In the genomic region with DNA sequence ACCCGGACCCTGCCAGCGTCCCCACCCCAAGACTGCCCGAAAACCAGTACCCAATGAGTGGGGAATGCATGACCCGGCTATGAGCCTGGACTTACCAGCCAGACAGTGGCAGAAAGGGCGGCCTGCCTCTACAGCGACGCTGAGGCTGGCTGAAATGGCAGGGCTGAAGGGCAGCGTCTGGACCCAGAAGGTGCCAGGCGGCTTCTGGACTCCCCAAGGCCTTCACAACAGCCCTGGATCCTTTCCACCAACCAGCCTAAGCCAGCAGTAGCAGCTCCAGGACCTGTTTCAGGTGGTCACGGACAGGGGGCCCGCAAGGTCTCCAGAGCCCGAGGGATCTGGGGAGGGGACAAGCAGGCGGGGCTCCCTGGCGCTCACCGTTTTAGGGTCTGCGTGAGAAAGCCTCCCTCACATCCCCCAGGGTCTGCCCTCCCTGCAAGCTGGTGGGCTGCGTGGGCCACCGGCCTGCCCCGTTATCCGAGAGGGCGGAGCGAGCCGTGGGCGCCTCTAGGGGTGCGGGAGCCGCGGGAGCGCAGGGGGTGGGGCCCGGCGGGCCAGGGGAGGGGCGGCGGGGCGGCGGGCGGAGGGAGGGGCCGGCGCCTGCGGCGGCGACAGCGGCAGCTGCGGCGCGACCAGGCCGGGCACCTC, we compare ENCODE assay signal across 8 cellular contexts. TPM values are rescaled to one million over a fixed set of nuclear protein-coding genes. Genes with fewer than 3 reads are reported as not detected.
DNase-seq lines count a peak whose midpoint lies in the region; ATAC-seq and TF ChIP-seq lines count a peak whose summit lies in the region.

A gene with protein sequence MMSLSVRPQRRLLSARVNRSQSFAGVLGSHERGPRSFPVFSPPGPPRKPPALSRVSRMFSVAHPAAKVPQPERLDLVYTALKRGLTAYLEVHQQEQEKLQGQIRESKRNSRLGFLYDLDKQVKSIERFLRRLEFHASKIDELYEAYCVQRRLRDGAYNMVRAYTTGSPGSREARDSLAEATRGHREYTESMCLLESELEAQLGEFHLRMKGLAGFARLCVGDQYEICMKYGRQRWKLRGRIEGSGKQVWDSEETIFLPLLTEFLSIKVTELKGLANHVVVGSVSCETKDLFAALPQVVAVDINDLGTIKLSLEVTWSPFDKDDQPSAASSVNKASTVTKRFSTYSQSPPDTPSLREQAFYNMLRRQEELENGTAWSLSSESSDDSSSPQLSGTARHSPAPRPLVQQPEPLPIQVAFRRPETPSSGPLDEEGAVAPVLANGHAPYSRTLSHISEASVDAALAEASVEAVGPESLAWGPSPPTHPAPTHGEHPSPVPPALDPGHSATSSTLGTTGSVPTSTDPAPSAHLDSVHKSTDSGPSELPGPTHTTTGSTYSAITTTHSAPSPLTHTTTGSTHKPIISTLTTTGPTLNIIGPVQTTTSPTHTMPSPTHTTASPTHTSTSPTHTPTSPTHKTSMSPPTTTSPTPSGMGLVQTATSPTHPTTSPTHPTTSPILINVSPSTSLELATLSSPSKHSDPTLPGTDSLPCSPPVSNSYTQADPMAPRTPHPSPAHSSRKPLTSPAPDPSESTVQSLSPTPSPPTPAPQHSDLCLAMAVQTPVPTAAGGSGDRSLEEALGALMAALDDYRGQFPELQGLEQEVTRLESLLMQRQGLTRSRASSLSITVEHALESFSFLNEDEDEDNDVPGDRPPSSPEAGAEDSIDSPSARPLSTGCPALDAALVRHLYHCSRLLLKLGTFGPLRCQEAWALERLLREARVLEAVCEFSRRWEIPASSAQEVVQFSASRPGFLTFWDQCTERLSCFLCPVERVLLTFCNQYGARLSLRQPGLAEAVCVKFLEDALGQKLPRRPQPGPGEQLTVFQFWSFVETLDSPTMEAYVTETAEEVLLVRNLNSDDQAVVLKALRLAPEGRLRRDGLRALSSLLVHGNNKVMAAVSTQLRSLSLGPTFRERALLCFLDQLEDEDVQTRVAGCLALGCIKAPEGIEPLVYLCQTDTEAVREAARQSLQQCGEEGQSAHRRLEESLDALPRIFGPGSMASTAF (plus strand): TSS at position 608 of the 648 bp plus-strand sequence. CDS start 9,618 bp downstream, outside the sequence.

- no peak for TF ChIP-seq CTCF in GM10248 (IDR thresholded peaks at IDR 0.05; ENCODE audit: control extremely low read depth, extremely low read depth, low read depth, missing control alignments)

- peaks cover 50% of the 10 kb centered on the region for H3K4me1 ChIP-seq in mononuclear cell (ENCODE audit: insufficient read depth, low read length)

- no peaks in the 10 kb centered on the region for H3K27me3 ChIP-seq in mononuclear cell (ENCODE audit: insufficient read depth, low read length)

- no peak for ATAC-seq in GM18873 (IDR thresholded peaks at IDR 0.05; ENCODE audit: low FRiP score, unreplicated experiment)

- CTCF ChIA-PET in GM10248 (lab: Yijun Ruan, JAX), result interaction anchor here (1.2 to 20.3 kb wide), 6 partner anchors 7 to 136 kb away, joined by 3 to 357 read pairs (median 38); partner anchors contain the start of genes ACD, ATP6V0D1, C16orf86 and CARMIL2
- CTCF ChIA-PET in activated CD8-positive, alpha-beta memory T cell treated with anti-CD3 and anti-CD28 coated beads for 36 hours (lab: Charles Lee), result interaction anchor here (1.5 to 2.0 kb wide), 2 partner anchors 46 to 101 kb away, joined by 3 to 9 read pairs; partner anchors contain the start of gene ATP6V0D1

- H3K4me3 ChIP-seq in Jurkat, Clone E6-1 (ENCODE audit: low read length), result peak within 1 kb of the TSS; percentile 57
- peak within 1 kb of the TSS; percentile 61 for H3K4me3 ChIP-seq in mononuclear cell (ENCODE audit: low read length)

- DNase-seq in GM10248 (ENCODE audit: extremely low spot score) (peak; percentile 80), epithelial cell of prostate (ENCODE audit: low read depth, low spot score) (no peak), superior temporal gyrus (ENCODE audit: extremely low spot score) (peak; percentile 34), NCI-H2029 treated with DMSO at 0.1 percent for 48 hours (lab: John Stamatoyannopoulos, UW) (no peak)
- DNase-seq in Jurkat, Clone E6-1 (ENCODE audit: low read depth, low spot score), result no peak

- no peaks in the 10 kb centered on the region for H3K9me3 ChIP-seq in mononuclear cell (ENCODE audit: low read depth, low read length)

- peak within 1 kb of the TSS; percentile 58 for H3K27ac ChIP-seq in epithelial cell of prostate

- POLR2A ChIA-PET in GM10248 (lab: Yijun Ruan, JAX), result interaction anchor here (0.9 kb wide), 1 partner anchor 13 kb away, joined by 8 read pairs; no protein-coding TSS in a partner anchor
- POLR2A ChIA-PET in activated CD8-positive, alpha-beta memory T cell treated with anti-CD3 and anti-CD28 coated beads for 36 hours (lab: Charles Lee), result interaction anchor here (0.7 to 1.2 kb wide), 2 partner anchors 9 to 27 kb away, joined by 3 read pairs; no protein-coding TSS in a partner anchor

RNA-seq across cellular contexts. Expression of the gene that starts here (rescaled TPM):
- polyA plus RNA-seq in Jurkat, Clone E6-1 (2012; ENCODE audit: insufficient read depth, insufficient read length), result 31.6 TPM
- 10 to 100 TPM; 23.4 to 30.9 TPM for total RNA-seq in activated CD8-positive, alpha-beta memory T cell treated with anti-CD3 and anti-CD28 coated beads for 36 hours
- 42.6 TPM for total RNA-seq in mononuclear cell

Comparison
In these comparisons a context has a peak if more than half of its experiments do, and no peak if none do; other contexts are left out.
1. DNase-seq: peak in GM10248 (single experiment) and superior temporal gyrus (single experiment); none in Jurkat, Clone E6-1 (single experiment), epithelial cell of prostate (single experiment) and NCI-H2029 treated with DMSO at 0.1 percent for 48 hours (single experiment).